In the genomic region with DNA sequence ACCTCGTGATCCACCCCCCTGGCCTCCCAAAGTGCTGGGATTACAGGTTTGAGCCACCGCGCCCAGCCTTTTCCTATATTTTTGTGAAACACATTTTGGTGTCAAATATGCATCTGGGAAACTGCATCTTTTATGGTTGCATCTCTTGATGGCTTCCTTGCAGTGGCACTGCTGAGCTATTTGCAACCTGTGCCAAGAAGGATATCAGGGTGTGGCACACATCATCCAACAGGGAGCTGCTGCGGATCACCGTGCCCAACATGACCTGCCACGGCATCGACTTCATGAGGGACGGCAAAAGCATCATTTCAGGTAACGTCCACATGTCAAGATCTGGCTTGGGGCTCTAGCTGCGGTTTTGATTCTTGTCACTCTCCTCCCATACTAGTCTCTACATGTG, we compare ENCODE assay signal across 16 cellular contexts. TPM values are rescaled to one million over a fixed set of nuclear protein-coding genes. Genes with fewer than 3 reads are reported as not detected.
"Had no signal": no experiment of that assay in that cellular context is flagged by ENCODE, and none has a peak within 500 bp of the region (broad histone marks: within the 10 kb centered on the region; RNA-seq: fewer than 3 reads in every experiment).

No MANE protein-coding gene starts in this region.

- DNase-seq: activated gamma-delta T cell; activated naive CD8-positive, alpha-beta T cell treated with anti-CD3 and anti-CD28 coated beads, Interleukin-2, amount 50 U/mL, for 24 hours; activated T-cell treated with anti-CD3 and anti-CD28 coated beads, Interleukin-2, amount 50 U/mL, for 4 hours; gastrocnemius medialis; heart right ventricle; islet precursor cell; pancreas; stimulated activated CD4-positive, alpha-beta T cell treated with anti-CD3 and anti-CD28 coated beads, Interleukin-4, amount 100 ng/mL, for 4 hours; stomach had no signal

- H3K4me1 ChIP-seq: ascending aorta, gastrocnemius medialis, heart right ventricle, neural progenitor cell, pancreas, stomach had no signal

- H3K27ac ChIP-seq: ascending aorta, cardiac muscle cell, gastrocnemius medialis, heart right ventricle, neural progenitor cell, pancreas, stomach, thoracic aorta had no signal

- H3K27ac Mint-ChIP-seq: activated naive CD8-positive, alpha-beta T cell treated with anti-CD3 and anti-CD28 coated beads, Interleukin-2, amount 50 U/mL, for 24 hours; neural progenitor cell had no signal

- H3K4me3 Mint-ChIP-seq: activated naive CD8-positive, alpha-beta T cell treated with anti-CD3 and anti-CD28 coated beads, Interleukin-2, amount 50 U/mL, for 24 hours; activated T-cell treated with anti-CD3 and anti-CD28 coated beads, Interleukin-2, amount 50 U/mL, for 4 hours; neural progenitor cell had no signal

- H3K36me3 ChIP-seq: ascending aorta, cardiac muscle cell, gastrocnemius medialis, heart right ventricle, neural progenitor cell, pancreas, stomach, thoracic aorta had no signal

- H3K27me3 ChIP-seq: ascending aorta, cardiac muscle cell, gastrocnemius medialis, neural progenitor cell, pancreas had no signal

- H3K36me3 Mint-ChIP-seq: neural progenitor cell had no signal

- H3K9me3 ChIP-seq: gastrocnemius medialis, pancreas had no signal

- H3K4me1 Mint-ChIP-seq: activated naive CD8-positive, alpha-beta T cell treated with anti-CD3 and anti-CD28 coated beads, Interleukin-2, amount 50 U/mL, for 24 hours; neural progenitor cell had no signal

- ATAC-seq: activated CD4-positive, CD25-positive, alpha-beta regulatory T cell treated with anti-CD3 and anti-CD28 coated beads, Interleukin-2, amount 50 U/mL, for 24 hours; activated naive CD8-positive, alpha-beta T cell treated with anti-CD3 and anti-CD28 coated beads, Interleukin-2, amount 50 U/mL, for 24 hours; activated T-cell treated with anti-CD3 and anti-CD28 coated beads, Interleukin-2, amount 50 U/mL, for 4 hours; gastrocnemius medialis; heart right ventricle; pancreas had no signal

- H3K4me3 ChIP-seq: ascending aorta, cardiac muscle cell, gastrocnemius medialis, heart right ventricle, neural progenitor cell, pancreas, stomach, thoracic aorta had no signal

RNA-seq across cellular contexts. Expression of a gene that starts 16.8 kb away (rescaled TPM):
- total RNA-seq: ascending aorta, endothelial cell of umbilical vein, heart right ventricle had no signal

RNA-seq across cellular contexts. Expression of a gene that starts 52.1 kb away (rescaled TPM):
- total RNA-seq: activated T-cell treated with anti-CD3 and anti-CD28 coated beads, Interleukin-2, amount 50 U/mL, for 4 hours; ascending aorta; cardiac muscle cell; endothelial cell of umbilical vein; gastrocnemius medialis; pancreas; stomach; T-helper 2 cell treated with Interferon-gamma antibody and Interleukin-4, amounts not matched to agents 100 ng/mL and 5 ng/mL, for 36 hours; thoracic aorta had no signal
- polyA plus RNA-seq: endothelial cell of umbilical vein, heart right ventricle, pancreas, stomach had no signal
